8 cellular contexts compared by ENCODE assay signal in the genomic region with DNA sequence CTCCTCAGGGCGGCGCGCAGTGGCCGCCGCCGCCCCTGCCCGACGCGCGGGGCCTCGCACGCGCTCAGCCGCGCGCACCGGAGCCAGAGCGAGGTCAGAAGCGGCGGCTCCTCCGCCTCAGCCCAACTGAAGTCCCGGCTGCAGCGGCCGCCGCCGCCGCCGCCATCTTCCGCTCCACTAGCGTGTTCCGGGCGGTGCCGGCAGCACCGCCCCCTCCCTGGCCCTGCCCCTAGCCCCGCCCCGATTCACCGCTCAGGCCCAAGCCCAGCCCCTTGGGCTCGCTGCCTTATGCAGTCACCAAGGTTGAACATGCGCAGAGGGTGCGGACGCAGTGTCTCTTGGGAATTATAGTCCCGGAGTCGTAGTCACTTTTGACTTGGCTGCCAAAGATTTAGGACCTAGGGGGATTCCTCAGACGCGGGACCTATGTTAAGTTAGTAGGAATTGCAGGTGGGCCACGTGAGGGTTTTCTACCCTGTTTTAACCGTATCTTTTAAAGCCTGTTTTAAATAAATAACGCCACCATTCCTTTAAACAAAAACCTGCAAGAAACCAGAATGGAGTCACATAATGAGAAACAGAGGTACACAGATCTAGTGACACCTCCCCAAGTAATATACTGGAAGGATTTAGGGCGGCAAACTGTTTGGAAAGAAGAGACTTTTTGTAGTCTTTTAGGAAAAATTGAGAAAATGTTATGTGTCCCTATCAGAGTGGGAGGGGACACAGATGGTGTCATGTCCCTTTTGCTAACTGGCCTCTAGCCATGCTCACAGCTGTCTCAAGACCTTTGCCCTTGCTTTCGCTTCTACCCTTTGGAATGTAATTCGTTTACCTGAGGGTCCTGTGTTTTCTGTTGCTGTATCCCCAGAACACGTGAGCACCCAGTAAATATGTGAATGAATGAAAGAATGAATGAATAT. TPM values are rescaled to one million over a fixed set of nuclear protein-coding genes. Genes with fewer than 3 reads are reported as not detected.
DNase-seq lines count a peak whose midpoint lies in the region; ATAC-seq and TF ChIP-seq lines count a peak whose summit lies in the region.

A gene with protein sequence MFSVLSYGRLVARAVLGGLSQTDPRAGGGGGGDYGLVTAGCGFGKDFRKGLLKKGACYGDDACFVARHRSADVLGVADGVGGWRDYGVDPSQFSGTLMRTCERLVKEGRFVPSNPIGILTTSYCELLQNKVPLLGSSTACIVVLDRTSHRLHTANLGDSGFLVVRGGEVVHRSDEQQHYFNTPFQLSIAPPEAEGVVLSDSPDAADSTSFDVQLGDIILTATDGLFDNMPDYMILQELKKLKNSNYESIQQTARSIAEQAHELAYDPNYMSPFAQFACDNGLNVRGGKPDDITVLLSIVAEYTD (minus strand): TSS at position 182 of the 923 bp plus-strand sequence. CDS start 287 bp downstream, outside the sequence.

- CTCF ChIA-PET in Panc1 (lab: Charles Lee): no interaction called here

- H3K4me2 ChIP-seq in KMS-11: peak within 1 kb of the TSS; percentile 80

- intact Hi-C loops in Panc1 (cut with micrococcal nuclease; ENCODE audit: unreplicated experiment): no loop called here

- H2AFZ ChIP-seq in KMS-11 (ENCODE audit: low read depth): peak within 1 kb of the TSS; percentile 55

- H3K27ac ChIP-seq in KMS-11 (peak within 1 kb of the TSS; percentile 59), Panc1 (ENCODE audit: low read length) (peak within 1 kb of the TSS; percentile 72), esophagus (ENCODE audit: low read depth in 2 of 2, low read length in 1 of 2) (peak within 1 kb of the TSS; percentile 95 to 97)

- H3K9ac ChIP-seq in KMS-11: peak within 1 kb of the TSS; percentile 73
- peak within 1 kb of the TSS; percentile 82 for H3K9ac ChIP-seq in mucosa of stomach (ENCODE audit: low read length)

- peak within 1 kb of the TSS; percentile 92 for H3K4me3 Mint-ChIP-seq in activated T-cell treated with anti-CD3 and anti-CD28 coated beads, Interleukin-2, amount 50 U/mL, for 4 hours

- H3K27me3 ChIP-seq in KMS-11 (ENCODE audit: insufficient read depth, low read depth) (no peaks in the 10 kb centered on the region), Panc1 (ENCODE audit: control insufficient read depth, insufficient read depth, low read length) (no peaks in the 10 kb centered on the region), esophagus (ENCODE audit: control insufficient read depth in 1 of 2, insufficient read depth in 2 of 2, low read length in 2 of 2) (no peaks in the 10 kb centered on the region), mucosa of stomach (ENCODE audit: control insufficient read depth, insufficient read depth, low read length) (no peaks in the 10 kb centered on the region)

- H3K4me3 ChIP-seq in KMS-11 (IDR thresholded peaks at IDR 0.05; ENCODE audit: insufficient read depth, low read depth, low read length): no peak within 1 kb of the TSS
- H3K4me3 ChIP-seq in Panc1 (ENCODE audit: low read depth in 2 of 2, low read length in 2 of 2): peak within 1 kb of the TSS; percentile 77 to 89
- peak within 1 kb of the TSS; percentile 89 to 97 for H3K4me3 ChIP-seq in esophagus (ENCODE audit: low read depth in 1 of 2, low read length in 2 of 2)
- peak within 1 kb of the TSS; percentile 43 for H3K4me3 ChIP-seq in mucosa of stomach (ENCODE audit: low read length)

- no peaks in the 10 kb centered on the region for H3K9me3 ChIP-seq in Panc1 (ENCODE audit: control insufficient read depth, insufficient read depth, low read depth, low read length)
- no peaks in the 10 kb centered on the region for H3K9me3 ChIP-seq in esophagus (ENCODE audit: control insufficient read depth in 2 of 2, insufficient read depth in 1 of 2, low read depth in 1 of 2, low read length in 1 of 2)
- H3K9me3 ChIP-seq in mucosa of stomach (ENCODE audit: control insufficient read depth, low read length): no peaks in the 10 kb centered on the region

- no TSS peak for BruUV-seq in Panc1 (replicated peaks; lab: Mats Ljungman, UMichigan)

- no peaks in the 10 kb centered on the region for H3K27me3 Mint-ChIP-seq in activated T-cell treated with anti-CD3 and anti-CD28 coated beads, Interleukin-2, amount 50 U/mL, for 4 hours (ENCODE audit: low read depth)

- peak; percentile 76 for ATAC-seq in GM21723 (IDR thresholded peaks at IDR 0.05; ENCODE audit: unreplicated experiment)
- peak; percentile 99 for ATAC-seq in Panc1
- ATAC-seq in activated T-cell treated with anti-CD3 and anti-CD28 coated beads, Interleukin-2, amount 50 U/mL, for 4 hours: peak; percentile 89 to 91

- POLR2A ChIA-PET in Panc1 (lab: Charles Lee): no interaction called here

- in situ Hi-C loops in Panc1 (cut with HindIII; ENCODE audit: low pct_unique_long_range_greater_than_20kb, low sequenced_read_pairs): no loop called here

- no peaks in the 10 kb centered on the region for H3K9me3 Mint-ChIP-seq in activated T-cell treated with anti-CD3 and anti-CD28 coated beads, Interleukin-2, amount 50 U/mL, for 4 hours

- peaks cover 43% of the 10 kb centered on the region for H3K79me2 ChIP-seq in KMS-11 (ENCODE audit: insufficient read depth, low read depth)

- peaks cover 16% of the 10 kb centered on the region for H3K4me1 ChIP-seq in KMS-11 (ENCODE audit: low read depth, poor library complexity, severe bottlenecking)
- H3K4me1 ChIP-seq in Panc1 (ENCODE audit: control insufficient read depth, insufficient read depth, low read length): peaks cover 18% of the 10 kb centered on the region
- peaks cover 0 to 16% of the 10 kb centered on the region in 2 donors for H3K4me1 ChIP-seq in esophagus (ENCODE audit: control insufficient read depth in 2 of 2, insufficient read depth in 2 of 2, low read length in 1 of 2)
- peaks cover 26% of the 10 kb centered on the region for H3K4me1 ChIP-seq in mucosa of stomach (ENCODE audit: control insufficient read depth, insufficient read depth, low read length)

- peaks cover 61% of the 10 kb centered on the region for H3K4me1 Mint-ChIP-seq in activated T-cell treated with anti-CD3 and anti-CD28 coated beads, Interleukin-2, amount 50 U/mL, for 4 hours (ENCODE audit: low read depth)

- 2 to 3% methylated on average over 44 to 52 of the region's 52 CpGs for WGBS in esophagus, 2 donors

- DNase-seq in DMS53 (lab: John Stamatoyannopoulos, UW) (peak; percentile 99), Panc1 (ENCODE audit: low read depth, low spot score) (peak; percentile 75)
- DNase-seq in activated T-cell treated with anti-CD3 and anti-CD28 coated beads, Interleukin-2, amount 50 U/mL, for 4 hours: peak; percentile 97
- peak; percentile 98 for DNase-seq in stimulated activated CD8-positive, alpha-beta memory T cell treated with anti-CD3 and anti-CD28 coated beads, Interleukin-4, amount 100 ng/mL, for 48 hours

- no peak for TF ChIP-seq CTCF in KMS-11 (conservative IDR thresholded peaks at IDR 0.05; ENCODE audit: low read depth, low read length)
- TF ChIP-seq CTCF in Panc1 (IDR thresholded peaks at IDR 0.05): no peak

- H4K20me1 ChIP-seq in KMS-11 (ENCODE audit: insufficient read depth): peaks cover under 1% of the 10 kb centered on the region; the same call in 1 of the 2 replicates

- H3K36me3 Mint-ChIP-seq in activated T-cell treated with anti-CD3 and anti-CD28 coated beads, Interleukin-2, amount 50 U/mL, for 4 hours (ENCODE audit: insufficient read depth): peaks cover 12% of the 10 kb centered on the region

- H3K36me3 ChIP-seq in KMS-11 (ENCODE audit: insufficient read depth) (no peaks in the 10 kb centered on the region), Panc1 (ENCODE audit: control insufficient read depth, insufficient read depth, low read length) (no peaks in the 10 kb centered on the region; the same call in 1 of the 2 replicates), esophagus (ENCODE audit: control insufficient read depth in 2 of 2, insufficient read depth in 2 of 2, low read length in 1 of 2) (peaks cover 0 to 2% of the 10 kb centered on the region in 2 donors), mucosa of stomach (ENCODE audit: control insufficient read depth, insufficient read depth, low read length) (no peaks in the 10 kb centered on the region)

RNA-seq across cellular contexts. Expression of the gene that starts here (rescaled TPM):
- total RNA-seq in Panc1 (2021; ENCODE audit: unreplicated experiment): 18.4 TPM
- polyA plus RNA-seq in Panc1 (2012; ENCODE audit: insufficient read length): 8.0 TPM
- 10 to 100 TPM; 74.2 to 76.4 (median 74.4) TPM for total RNA-seq in activated T-cell treated with anti-CD3 and anti-CD28 coated beads, Interleukin-2, amount 50 U/mL, for 4 hours
- polyA plus RNA-seq in esophagus: 1 to 10 TPM; 4.7 to 9.4 TPM
